In the genomic region with DNA sequence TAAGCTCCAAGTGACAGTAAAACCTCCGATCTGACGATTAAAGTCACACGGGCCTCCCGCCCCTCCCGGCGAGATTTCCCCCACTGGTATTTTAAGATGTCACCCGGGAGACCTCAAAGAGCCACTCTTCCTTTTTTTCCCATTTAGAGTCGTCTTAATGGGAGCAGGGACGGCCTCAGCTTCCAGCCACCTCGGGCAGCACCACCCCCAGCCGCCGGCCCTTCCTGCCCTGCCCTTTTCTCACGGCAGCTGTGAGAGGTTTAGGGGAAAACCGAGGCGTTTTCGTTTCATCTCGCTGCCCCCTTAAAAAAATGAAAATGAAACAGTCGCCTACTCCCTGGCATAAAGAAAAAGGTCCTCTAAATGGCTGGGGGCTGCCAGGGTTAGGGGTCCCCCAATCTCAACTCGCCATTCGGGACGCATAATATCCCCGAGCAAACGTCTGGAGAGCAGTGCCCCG, we compare ENCODE assay signal across 9 cellular contexts. TPM values are rescaled to one million over a fixed set of nuclear protein-coding genes. Genes with fewer than 3 reads are reported as not detected.
DNase-seq lines count a peak whose midpoint lies in the region; ATAC-seq and TF ChIP-seq lines count a peak whose summit lies in the region.
"Had no signal": no experiment of that assay in that cellular context is flagged by ENCODE, and none has a peak within 500 bp of the region (broad histone marks: within the 10 kb centered on the region; RNA-seq: fewer than 3 reads in every experiment).

No MANE protein-coding gene starts in this region.

- H3K9me2 ChIP-seq in Karpas-422 (replicated peaks; ENCODE audit: insufficient read depth, low read length), result no peaks in the 10 kb centered on the region

- CTCF ChIA-PET in Caco-2 (lab: Charles Lee) (no interaction called here), RWPE1 (lab: Yijun Ruan, JAX) (interaction anchor here (1.3 kb wide), 1 partner anchor 173 kb away, joined by 3 read pairs; no protein-coding TSS in a partner anchor)
- CTCF ChIA-PET in activated naive CD4-positive, alpha-beta T cell treated with anti-CD3 and anti-CD28 coated beads for 36 hours (lab: Charles Lee), result interaction anchor here (0.9 to 10.5 kb wide), 4 partner anchors 36 to 107 kb away, joined by 3 to 144 read pairs (median 5); no protein-coding TSS in a partner anchor

- DNase-seq in Caco-2 (no peak), Karpas-422 (peak; percentile 70), RWPE1 (ENCODE audit: low spot score) (no peak), dermis blood vessel endothelial cell (no peak)
- DNase-seq in activated naive CD4-positive, alpha-beta T cell treated with anti-CD3 and anti-CD28 coated beads for 36 hours, result peak; percentile 74

- peak overlapping the region; percentile 35 for H3K4me3 Mint-ChIP-seq in Caco-2 (ENCODE audit: unreplicated experiment)
- H3K4me3 Mint-ChIP-seq in activated naive CD4-positive, alpha-beta T cell treated with anti-CD3 and anti-CD28 coated beads for 36 hours, result peak overlapping the region; percentile 94

- peak overlapping the region; percentile 77 for H3K9ac ChIP-seq in Karpas-422 (ENCODE audit: low read length)

- POLR2A ChIA-PET in Caco-2 (lab: Charles Lee) (no interaction called here), RWPE1 (lab: Yijun Ruan, JAX; ENCODE audit: low non-redundant PET) (no interaction called here)

- intact Hi-C loops in Caco-2 (cut with micrococcal nuclease; ENCODE audit: unreplicated experiment), result no loop called here
- intact Hi-C loops in activated naive CD4-positive, alpha-beta T cell treated with anti-CD3 and anti-CD28 coated beads for 36 hours (cut with micrococcal nuclease), result no loop called here

- peak overlapping the region; percentile 68 for H3K27ac ChIP-seq in Karpas-422 (ENCODE audit: low read length)
- H3K27ac ChIP-seq in mesodermal cell (ENCODE audit: low read depth, low read length, severe bottlenecking), result no peak overlapping the region
- no peak overlapping the region for H3K27ac ChIP-seq in RWPE1

- H3K27me3 ChIP-seq in Caco-2 (replicated peaks; ENCODE audit: control insufficient read depth, insufficient read depth, low read length), result no peaks in the 10 kb centered on the region; the same call in 1 of the 2 replicates
- H3K27me3 ChIP-seq in Karpas-422 (ENCODE audit: low read length), result no peaks in the 10 kb centered on the region

- no peaks in the 10 kb centered on the region for H3K9me3 Mint-ChIP-seq in Caco-2 (ENCODE audit: unreplicated experiment)
- H3K9me3 Mint-ChIP-seq in activated naive CD4-positive, alpha-beta T cell treated with anti-CD3 and anti-CD28 coated beads for 36 hours, result no peaks in the 10 kb centered on the region

- no peaks in the 10 kb centered on the region for H3K9me3 ChIP-seq in Caco-2
- no peaks in the 10 kb centered on the region for H3K9me3 ChIP-seq in Karpas-422 (ENCODE audit: low read length)
- no peaks in the 10 kb centered on the region for H3K9me3 ChIP-seq in mesodermal cell (ENCODE audit: control insufficient read depth, low read length)

- H4K20me1 ChIP-seq in Karpas-422 (ENCODE audit: insufficient read depth, low read depth, low read length), result peaks cover 10% of the 10 kb centered on the region; the same call in 1 of the 2 replicates

- H3K27ac Mint-ChIP-seq in Caco-2 (ENCODE audit: unreplicated experiment), result no peak overlapping the region
- peak overlapping the region; percentile 92 for H3K27ac Mint-ChIP-seq in activated naive CD4-positive, alpha-beta T cell treated with anti-CD3 and anti-CD28 coated beads for 36 hours

- TF ChIP-seq CTCF in Caco-2 (IDR thresholded peaks at IDR 0.05; ENCODE audit: insufficient read depth in 1 of 2, low read depth in 1 of 2, low read length in 1 of 2, severe bottlenecking in 1 of 2, unreplicated experiment in 1 of 2) (no peak), RWPE1 (conservative IDR thresholded peaks at IDR 0.05; ENCODE audit: low read depth) (no peak)

- H3K4me1 ChIP-seq in Caco-2 (no peaks in the 10 kb centered on the region), Karpas-422 (ENCODE audit: low read length) (peaks cover 64% of the 10 kb centered on the region), mesodermal cell (ENCODE audit: control insufficient read depth, insufficient read depth, low read length, poor library complexity, severe bottlenecking) (peaks cover 14% of the 10 kb centered on the region)

- no peaks in the 10 kb centered on the region for H3K36me3 Mint-ChIP-seq in Caco-2 (ENCODE audit: insufficient read depth, unreplicated experiment)
- H3K36me3 Mint-ChIP-seq in activated naive CD4-positive, alpha-beta T cell treated with anti-CD3 and anti-CD28 coated beads for 36 hours (ENCODE audit: low read depth), result peaks cover 55% of the 10 kb centered on the region

- no peaks in the 10 kb centered on the region for H3K36me3 ChIP-seq in Caco-2 (ENCODE audit: control insufficient read depth, insufficient read depth, low read length)
- peaks cover 20% of the 10 kb centered on the region; the same call in 1 of the 2 replicates for H3K36me3 ChIP-seq in Karpas-422 (ENCODE audit: insufficient read depth, low read length)
- peaks cover 2% of the 10 kb centered on the region for H3K36me3 ChIP-seq in mesodermal cell (ENCODE audit: control insufficient read depth, insufficient read depth, low read length)

- BruUV-seq in Caco-2 (replicated peaks; lab: Mats Ljungman, UMichigan), result TSS peak; percentile 19

- no peaks in the 10 kb centered on the region for H3K4me1 Mint-ChIP-seq in Caco-2 (ENCODE audit: low read depth, unreplicated experiment)
- peaks cover 64% of the 10 kb centered on the region for H3K4me1 Mint-ChIP-seq in activated naive CD4-positive, alpha-beta T cell treated with anti-CD3 and anti-CD28 coated beads for 36 hours (ENCODE audit: low read depth)

- peak overlapping the region; percentile 42 for H3K4me3 ChIP-seq in Caco-2 (ENCODE audit: low read depth, low read length)
- peak overlapping the region; percentile 71 for H3K4me3 ChIP-seq in Karpas-422 (ENCODE audit: low read length)
- H3K4me3 ChIP-seq in mesodermal cell (ENCODE audit: extremely low read depth, insufficient read depth, low read length, poor library complexity, severe bottlenecking), result peak overlapping the region; percentile 40

- H3K27me3 Mint-ChIP-seq in Caco-2 (ENCODE audit: insufficient read depth, unreplicated experiment), result peaks cover 4% of the 10 kb centered on the region
- no peaks in the 10 kb centered on the region for H3K27me3 Mint-ChIP-seq in activated naive CD4-positive, alpha-beta T cell treated with anti-CD3 and anti-CD28 coated beads for 36 hours (ENCODE audit: low read depth)

- H3K79me2 ChIP-seq in Karpas-422 (ENCODE audit: low read length), result peaks cover 60% of the 10 kb centered on the region

- 1 to 2% methylated on average over 14 to 21 of the region's 24 CpGs for WGBS in mesodermal cell (ENCODE audit: insufficient coverage in 2 of 2), 2 experiments

- ATAC-seq in HG03442 (IDR thresholded peaks at IDR 0.05; ENCODE audit: unreplicated experiment) (no peak), GM19452 (IDR thresholded peaks at IDR 0.05; ENCODE audit: unreplicated experiment) (no peak)

- 0 out of 2 replicates have a peak overlapping the region, but pooled peaks have one; percentile 9 for H2AFZ ChIP-seq in Karpas-422 (ENCODE audit: low read length)

- peak overlapping the region; percentile 70 for H3K4me2 ChIP-seq in Karpas-422 (ENCODE audit: low read depth, low read length, poor library complexity, severe bottlenecking)

RNA-seq across cellular contexts. Expression of a gene that starts 1.4 kb away (rescaled TPM):
- 1.1 and 1.6 TPM in 2 replicates for total RNA-seq in Caco-2 (2022)
- total RNA-seq in Karpas-422 (2014; rRNA removed; shearing (Covaris generic); ENCODE audit: low replicate concordance), result 35.2 and 36.6 TPM in 2 replicates
- total RNA-seq in activated naive CD4-positive, alpha-beta T cell treated with anti-CD3 and anti-CD28 coated beads for 36 hours, result 10 to 100 TPM; 72.3 to 83.8 TPM
- 4.4 TPM for polyA plus RNA-seq in mesodermal cell (2013, experiment 1 of 2)
- 2.8 TPM for polyA plus RNA-seq in mesodermal cell (2013, experiment 2 of 2)
- total RNA-seq in dermis blood vessel endothelial cell, result not detected in 2 replicates
- total RNA-seq: fibroblast of villous mesenchyme had no signal

Comparison
In these comparisons a context has a peak if more than half of its experiments do, and no peak if none do; other contexts are left out.
1. DNase-seq: peak in Karpas-422 (single experiment) and activated naive CD4-positive, alpha-beta T cell treated with anti-CD3 and anti-CD28 coated beads for 36 hours (single experiment); none in Caco-2 (0 of 2), RWPE1 (single experiment) and dermis blood vessel endothelial cell (single experiment).
2. RNA of a gene that starts 1.4 kb away (total RNA-seq): 72.3 to 83.8 TPM in activated naive CD4-positive, alpha-beta T cell treated with anti-CD3 and anti-CD28 coated beads for 36 hours and 35.2 to 36.6 TPM in Karpas-422; 1.1 to 1.6 TPM in Caco-2 and not detected in dermis blood vessel endothelial cell; every median in the first group is over 10 times any median in the second.
3. Peak in every context shown above with its lines, with median percentiles within 50 percentile points of each other: H3K4me3 ChIP-seq.